Comparison of ENCODE assay signal across 20 cellular contexts in genomic region chr3:119998166-119998565, GRCh38.
DNase-seq lines count a peak whose midpoint lies in the region; ATAC-seq and TF ChIP-seq lines count a peak whose summit lies in the region.
"Had no signal": no experiment of that assay in that cellular context is flagged by ENCODE, and none has a peak within 500 bp of the region (broad histone marks: within the 10 kb centered on the region; RNA-seq: fewer than 3 reads in every experiment).

No MANE protein-coding gene starts in this region.

- H3K36me3 Mint-ChIP-seq in T-helper 17 cell (ENCODE audit: low read depth): peaks cover 5% of the 10 kb centered on the region
- H3K36me3 Mint-ChIP-seq in activated CD4-positive, alpha-beta T cell treated with anti-CD3 and anti-CD28 coated beads for 36 hours (ENCODE audit: low read depth): peaks cover 37% of the 10 kb centered on the region

- POLR2A ChIA-PET in activated CD4-positive, alpha-beta T cell treated with anti-CD3 and anti-CD28 coated beads for 36 hours (lab: Charles Lee): no interaction called here

- peak overlapping the region; percentile 10 for H3K27ac ChIP-seq in neutrophil
- H3K27ac ChIP-seq: 22Rv1; BLaER1 treated with 17β-estradiol and CSF1 and Interleukin-3, amounts not matched to agents 10 nM and 100 nM; GM23248 had no signal

- peaks cover 3% of the 10 kb centered on the region for H3K9me3 Mint-ChIP-seq in activated CD4-positive, alpha-beta T cell treated with anti-CD3 and anti-CD28 coated beads for 36 hours (ENCODE audit: low read depth)

- H3K4me1 ChIP-seq in neutrophil (ENCODE audit: control insufficient read depth in 1 of 2, insufficient read depth in 1 of 2, low read depth in 1 of 2, low read length in 1 of 2): peaks cover 5 to 9% of the 10 kb centered on the region in 2 experiments

- ATAC-seq in T-helper 17 cell (no peak), left colon (peak; percentile 63), GM21390 (IDR thresholded peaks at IDR 0.05; ENCODE audit: unreplicated experiment) (no peak)
- no peak for ATAC-seq in activated CD4-positive, alpha-beta T cell treated with anti-CD3 and anti-CD28 coated beads for 36 hours

- CTCF ChIA-PET in activated CD4-positive, alpha-beta T cell treated with anti-CD3 and anti-CD28 coated beads for 36 hours (lab: Charles Lee): no interaction called here

- no peaks in the 10 kb centered on the region for H3K27me3 Mint-ChIP-seq in T-helper 17 cell
- no peaks in the 10 kb centered on the region for H3K27me3 Mint-ChIP-seq in activated CD4-positive, alpha-beta T cell treated with anti-CD3 and anti-CD28 coated beads for 36 hours
- H3K27me3 Mint-ChIP-seq: B cell; CD4-positive, alpha-beta T cell; CD8-positive, alpha-beta memory T cell had no signal

- H3K4me1 Mint-ChIP-seq in T-helper 17 cell: peaks cover 16% of the 10 kb centered on the region
- peaks cover 16% of the 10 kb centered on the region for H3K4me1 Mint-ChIP-seq in activated CD4-positive, alpha-beta T cell treated with anti-CD3 and anti-CD28 coated beads for 36 hours
- H3K4me1 Mint-ChIP-seq: B cell had no signal

- intact Hi-C loops in left colon (cut with DNase I, micrococcal nuclease): no loop called here
- intact Hi-C loops in activated CD4-positive, alpha-beta T cell treated with anti-CD3 and anti-CD28 coated beads for 36 hours (cut with DNase I, micrococcal nuclease): no loop called here

- DNase-seq in NCI-H2171 treated with DMSO at 0.1 percent for 48 hours (lab: John Stamatoyannopoulos, UW) (peak; percentile 35), NCI-H2171 (lab: John Stamatoyannopoulos, UW) (no peak), T-helper 17 cell (no peak), left colon (no peak), HK-2 (ENCODE audit: unreplicated experiment) (no peak)
- DNase-seq in activated CD4-positive, alpha-beta T cell treated with anti-CD3 and anti-CD28 coated beads for 36 hours: no peak
- DNase-seq: CD4-positive, alpha-beta T cell; CD8-positive, alpha-beta memory T cell; DMS53; DMS79 treated with DMSO at 0.1 percent for 48 hours; GF-D8; GM23248; H7; HCEC 1CT had no signal

- no peak overlapping the region for H3K4me3 Mint-ChIP-seq in T-helper 17 cell
- H3K4me3 Mint-ChIP-seq in activated CD4-positive, alpha-beta T cell treated with anti-CD3 and anti-CD28 coated beads for 36 hours: no peak overlapping the region
- H3K4me3 Mint-ChIP-seq: B cell; CD14-positive monocyte; CD4-positive, alpha-beta T cell; CD8-positive, alpha-beta memory T cell had no signal

- H3K4me3 ChIP-seq in neutrophil (ENCODE audit: low read depth in 1 of 2, low read length in 1 of 2): no peak overlapping the region
- H3K4me3 ChIP-seq: BLaER1 treated with 17β-estradiol and CSF1 and Interleukin-3, amounts not matched to agents 10 nM and 100 nM; GM23248 had no signal

- no peaks in the 10 kb centered on the region for H3K9me3 ChIP-seq in T-helper 17 cell (ENCODE audit: control insufficient read depth, low read length, poor library complexity, severe bottlenecking)
- H3K9me3 ChIP-seq in neutrophil: no peaks in the 10 kb centered on the region

- no peak for TF ChIP-seq CTCF in neutrophil (IDR thresholded peaks at IDR 0.05)

- peak overlapping the region; percentile 14 for H3K27ac Mint-ChIP-seq in T-helper 17 cell
- no peak overlapping the region for H3K27ac Mint-ChIP-seq in activated CD4-positive, alpha-beta T cell treated with anti-CD3 and anti-CD28 coated beads for 36 hours
- H3K27ac Mint-ChIP-seq: B cell; CD4-positive, alpha-beta T cell had no signal

- peaks cover 18% of the 10 kb centered on the region for H3K36me3 ChIP-seq in neutrophil

- H3K27me3 ChIP-seq in neutrophil: no peaks in the 10 kb centered on the region
- H3K27me3 ChIP-seq: BLaER1 treated with 17β-estradiol and CSF1 and Interleukin-3, amounts not matched to agents 10 nM and 100 nM had no signal
